Comparison of ENCODE assay signal across 14 cellular contexts in genomic region chr13:66154354-66154753, GRCh38.
DNase-seq lines count a peak whose midpoint lies in the region; ATAC-seq and TF ChIP-seq lines count a peak whose summit lies in the region.
"Had no signal": no experiment of that assay in that cellular context is flagged by ENCODE, and none has a peak within 500 bp of the region (broad histone marks: within the 10 kb centered on the region; RNA-seq: fewer than 3 reads in every experiment).

No MANE protein-coding gene starts in this region.

- H3K27me3 Mint-ChIP-seq in CD14-positive monocyte (ENCODE audit: low read depth in 3 of 3): no peaks in the 10 kb centered on the region
- H3K27me3 Mint-ChIP-seq: B cell; CD8-positive, alpha-beta memory T cell had no signal

- H3K9me3 ChIP-seq in SK-N-SH: no peaks in the 10 kb centered on the region
- H3K9me3 ChIP-seq in SK-N-MC (ENCODE audit: low read depth, low read length): no peaks in the 10 kb centered on the region
- H3K9me3 ChIP-seq: Caco-2 had no signal

- H3F3A ChIP-seq in SK-N-SH (replicated peaks; ENCODE audit: insufficient read depth): peaks cover 4% of the 10 kb centered on the region

- H3K4me3 Mint-ChIP-seq in CD14-positive monocyte: no peak overlapping the region
- H3K4me3 Mint-ChIP-seq: B cell had no signal

- WGBS in SK-N-SH (ENCODE audit: low lambda C conversion rate): 18% methylated on average over 1 of the region's 1 CpG

- no peaks in the 10 kb centered on the region for H3K79me2 ChIP-seq in SK-N-SH (ENCODE audit: insufficient read depth)

- no peak overlapping the region for H3K4me2 ChIP-seq in SK-N-SH

- no peaks in the 10 kb centered on the region for H3K4me1 ChIP-seq in SK-N-SH (ENCODE audit: control insufficient read depth in 1 of 2, insufficient read depth in 2 of 2, low read depth in 1 of 2, low read length in 1 of 2)
- H3K4me1 ChIP-seq: Caco-2 had no signal

- no peaks in the 10 kb centered on the region for H4K20me1 ChIP-seq in SK-N-SH (ENCODE audit: insufficient read depth)

- no peak overlapping the region for H3K4me3 ChIP-seq in SK-N-SH (ENCODE audit: low read depth in 2 of 2, low read length in 1 of 2)
- peak overlapping the region; percentile 17; the same call in 1 of the 2 replicates for H3K4me3 ChIP-seq in SK-N-MC

- TF ChIP-seq RAD21 in SK-N-SH (IDR thresholded peaks at IDR 0.05; ENCODE audit: low read length): no peak

- CTCF ChIA-PET in SK-N-SH (lab: Yijun Ruan, JAX): no interaction called here

- no peaks in the 10 kb centered on the region for H3K4me1 Mint-ChIP-seq in CD14-positive monocyte
- H3K4me1 Mint-ChIP-seq: B cell had no signal

- no peaks in the 10 kb centered on the region for H3K27me3 ChIP-seq in SK-N-SH (ENCODE audit: insufficient read depth)

- POLR2A ChIA-PET in SK-N-SH (lab: Yijun Ruan, JAX): no interaction called here

- no peak overlapping the region for H3K9ac ChIP-seq in SK-N-SH
- no peak overlapping the region for H3K9ac ChIP-seq in SK-N-MC (ENCODE audit: insufficient read length)

- TF ChIP-seq CTCF in SK-N-SH (IDR thresholded peaks at IDR 0.05) (no peak), CD14-positive monocyte (IDR thresholded peaks at IDR 0.05) (no peak)

- peaks cover 0 to 4% (median 3%) of the 10 kb centered on the region in 7 donors for H3K9me3 Mint-ChIP-seq in CD14-positive monocyte

- H3K36me3 Mint-ChIP-seq in CD14-positive monocyte: no peaks in the 10 kb centered on the region

- peak overlapping the region; percentile 37 for H2AFZ ChIP-seq in SK-N-SH (ENCODE audit: low read depth)

- H3K36me3 ChIP-seq in SK-N-SH (replicated peaks in 1 of 2; ENCODE audit: control insufficient read depth in 1 of 2, insufficient read depth in 2 of 2, low read length in 1 of 2) (no peaks in the 10 kb centered on the region), SK-N-MC (ENCODE audit: insufficient read depth, low read length) (no peaks in the 10 kb centered on the region)

- DNase-seq in SK-N-SH: no peak
- no peak for DNase-seq in SK-N-MC (ENCODE audit: low read depth, low spot score)
- peak; percentile 39 for DNase-seq in fibroblast of peridontal ligament (ENCODE audit: extremely low read depth)
- DNase-seq in CD14-positive monocyte (ENCODE audit: low spot score): no peak
- DNase-seq: Caco-2; CD8-positive, alpha-beta memory T cell; DND-41 had no signal

- peak overlapping the region in 1 of 2 experiments; percentile 43; a peak in 1 of 4 replicates for H3K27ac ChIP-seq in SK-N-SH (ENCODE audit: low read depth in 2 of 2, low read length in 1 of 2)
- H3K27ac ChIP-seq in SK-N-MC: peak overlapping the region; percentile 92; the same call in 1 of the 2 replicates
- H3K27ac ChIP-seq: 22Rv1, C4-2B had no signal

- intact Hi-C loops in CD14-positive monocyte (cut with micrococcal nuclease): no loop called here

- H3K9me2 ChIP-seq in SK-N-SH: 0 out of 2 replicates have a peak, but pooled peaks cover 3% of the 10 kb centered on the region

- no peak for TF ChIP-seq EP300 in SK-N-SH (IDR thresholded peaks at IDR 0.05; ENCODE audit: borderline replicate concordance in 1 of 2, low read depth in 1 of 2, low read length in 1 of 2)

- H3K27ac Mint-ChIP-seq in CD14-positive monocyte: no peak overlapping the region
- H3K27ac Mint-ChIP-seq: B cell; CD8-positive, alpha-beta memory T cell had no signal

- no peak for ATAC-seq in SK-N-SH treated with all-trans-retinoic acid at 6 μM for 48 hours
- no peak for ATAC-seq in GM19463 (IDR thresholded peaks at IDR 0.05; ENCODE audit: unreplicated experiment)
- no peak for ATAC-seq in HG02678 (IDR thresholded peaks at IDR 0.05; ENCODE audit: unreplicated experiment)
- ATAC-seq: HCT116 had no signal

TF ChIP-seq in SK-N-SH, 30 proteins besides CTCF, POLR2A, EP300 and RAD21 (continues in another document):
- TF ChIP-seq, protein P1, sequence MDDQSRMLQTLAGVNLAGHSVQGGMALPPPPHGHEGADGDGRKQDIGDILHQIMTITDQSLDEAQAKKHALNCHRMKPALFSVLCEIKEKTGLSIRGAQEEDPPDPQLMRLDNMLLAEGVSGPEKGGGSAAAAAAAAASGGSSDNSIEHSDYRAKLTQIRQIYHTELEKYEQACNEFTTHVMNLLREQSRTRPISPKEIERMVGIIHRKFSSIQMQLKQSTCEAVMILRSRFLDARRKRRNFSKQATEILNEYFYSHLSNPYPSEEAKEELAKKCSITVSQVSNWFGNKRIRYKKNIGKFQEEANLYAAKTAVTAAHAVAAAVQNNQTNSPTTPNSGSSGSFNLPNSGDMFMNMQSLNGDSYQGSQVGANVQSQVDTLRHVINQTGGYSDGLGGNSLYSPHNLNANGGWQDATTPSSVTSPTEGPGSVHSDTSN (IDR thresholded peaks at IDR 0.05): no peak
- TF ChIP-seq, protein P2, sequence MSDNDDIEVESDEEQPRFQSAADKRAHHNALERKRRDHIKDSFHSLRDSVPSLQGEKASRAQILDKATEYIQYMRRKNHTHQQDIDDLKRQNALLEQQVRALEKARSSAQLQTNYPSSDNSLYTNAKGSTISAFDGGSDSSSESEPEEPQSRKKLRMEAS (IDR thresholded peaks at IDR 0.05; ENCODE audit: low read depth): no peak
- TF ChIP-seq NRF1 (IDR thresholded peaks at IDR 0.05; ENCODE audit: low read depth, low read length) (no peak), MXI1 (IDR thresholded peaks at IDR 0.05; ENCODE audit: low read depth, low read length) (no peak), RFX5 (IDR thresholded peaks at IDR 0.05; ENCODE audit: low read length) (no peak), SIN3A (IDR thresholded peaks at IDR 0.05; ENCODE audit: borderline replicate concordance, low read depth, low read length) (no peak), GATA2 (CRISPR knock-in tag; IDR thresholded peaks at IDR 0.05) (no peak), POLR2AphosphoS5 (IDR thresholded peaks at IDR 0.05; ENCODE audit: low read depth, low read length) (no peak), USF2 (IDR thresholded peaks at IDR 0.05; ENCODE audit: borderline replicate concordance, low read depth, low read length) (no peak), RCOR1 (IDR thresholded peaks at IDR 0.05; ENCODE audit: low read length) (no peak), TCF12 (IDR thresholded peaks at IDR 0.05) (no peak)
- TF ChIP-seq, protein P3, sequence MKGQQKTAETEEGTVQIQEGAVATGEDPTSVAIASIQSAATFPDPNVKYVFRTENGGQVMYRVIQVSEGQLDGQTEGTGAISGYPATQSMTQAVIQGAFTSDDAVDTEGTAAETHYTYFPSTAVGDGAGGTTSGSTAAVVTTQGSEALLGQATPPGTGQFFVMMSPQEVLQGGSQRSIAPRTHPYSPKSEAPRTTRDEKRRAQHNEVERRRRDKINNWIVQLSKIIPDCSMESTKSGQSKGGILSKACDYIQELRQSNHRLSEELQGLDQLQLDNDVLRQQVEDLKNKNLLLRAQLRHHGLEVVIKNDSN (IDR thresholded peaks at IDR 0.05; ENCODE audit: borderline replicate concordance, low read depth): no peak

TF ChIP-seq in SK-N-SH treated with all-trans-retinoic acid at 6 μM for 48 hours, 23 proteins besides CTCF, POLR2A, EP300 and RAD21 (continues in another document):
- TF ChIP-seq BACH2 (CRISPR knock-in tag; IDR thresholded peaks at IDR 0.05; ENCODE audit: borderline replicate concordance) (no peak), RARB (CRISPR knock-in tag; IDR thresholded peaks at IDR 0.05) (no peak), ZNF565 (CRISPR knock-in tag; conservative IDR thresholded peaks at IDR 0.05; ENCODE audit: low read depth) (no peak), ZFP3 (CRISPR knock-in tag; IDR thresholded peaks at IDR 0.05) (no peak), CSRNP3 (CRISPR knock-in tag; IDR thresholded peaks at IDR 0.05) (no peak)
- TF ChIP-seq, protein P4, sequence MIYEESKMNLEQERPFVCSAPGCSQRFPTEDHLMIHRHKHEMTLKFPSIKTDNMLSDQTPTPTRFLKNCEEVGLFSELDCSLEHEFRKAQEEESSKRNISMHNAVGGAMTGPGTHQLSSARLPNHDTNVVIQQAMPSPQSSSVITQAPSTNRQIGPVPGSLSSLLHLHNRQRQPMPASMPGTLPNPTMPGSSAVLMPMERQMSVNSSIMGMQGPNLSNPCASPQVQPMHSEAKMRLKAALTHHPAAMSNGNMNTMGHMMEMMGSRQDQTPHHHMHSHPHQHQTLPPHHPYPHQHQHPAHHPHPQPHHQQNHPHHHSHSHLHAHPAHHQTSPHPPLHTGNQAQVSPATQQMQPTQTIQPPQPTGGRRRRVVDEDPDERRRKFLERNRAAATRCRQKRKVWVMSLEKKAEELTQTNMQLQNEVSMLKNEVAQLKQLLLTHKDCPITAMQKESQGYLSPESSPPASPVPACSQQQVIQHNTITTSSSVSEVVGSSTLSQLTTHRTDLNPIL (CRISPR knock-in tag; IDR thresholded peaks at IDR 0.05; ENCODE audit: low read depth): no peak
